ENCODE assay signal across 1 cellular context in the genomic region with DNA sequence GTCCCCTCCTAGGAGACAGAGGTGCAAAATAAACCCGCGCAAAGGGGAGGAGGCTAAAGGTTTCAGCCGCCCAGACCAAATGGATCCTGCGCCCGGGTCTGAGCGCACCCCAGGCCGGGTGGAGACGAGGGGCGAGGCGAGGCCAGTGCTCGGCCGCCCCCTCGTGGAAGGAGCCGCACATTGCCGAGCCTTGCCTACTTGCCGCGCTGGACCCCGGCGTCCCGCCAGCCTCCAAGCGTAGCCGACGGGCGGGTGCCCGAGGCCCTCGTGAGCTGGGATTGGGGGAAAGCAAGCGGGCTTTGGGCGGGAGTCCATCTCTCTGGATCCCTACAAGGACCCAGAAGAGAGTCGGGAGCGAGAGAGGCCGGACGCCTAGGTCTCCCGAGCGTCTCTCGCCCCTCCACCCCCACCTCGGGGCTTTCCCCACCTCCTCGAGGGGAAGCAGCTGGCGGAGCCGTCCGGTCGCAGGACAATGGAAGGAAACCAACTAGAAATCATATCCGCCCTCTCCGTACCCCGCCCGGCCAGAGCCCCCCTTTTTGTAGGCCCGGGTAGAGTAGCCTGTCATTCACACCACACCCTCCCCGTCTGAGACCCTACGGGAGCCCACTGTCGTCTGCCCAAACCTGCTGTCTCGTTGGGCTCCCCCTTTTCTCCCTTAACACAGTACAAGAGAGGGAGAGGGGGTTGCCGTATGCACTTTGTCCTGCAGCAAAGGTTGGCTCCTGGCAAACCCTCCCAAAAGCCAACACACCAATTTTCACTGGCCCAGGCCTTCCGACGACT.
TF ChIP-seq lines count a peak whose summit lies in the region.

No MANE protein-coding gene starts in this region.

TF ChIP-seq in SK-N-SH, 30 proteins besides CTCF, POLR2A, EP300 and RAD21:
- peak; percentile 72 for TF ChIP-seq SMC3 (IDR thresholded peaks at IDR 0.05; ENCODE audit: low read depth, low read length)
- TF ChIP-seq, protein P1, sequence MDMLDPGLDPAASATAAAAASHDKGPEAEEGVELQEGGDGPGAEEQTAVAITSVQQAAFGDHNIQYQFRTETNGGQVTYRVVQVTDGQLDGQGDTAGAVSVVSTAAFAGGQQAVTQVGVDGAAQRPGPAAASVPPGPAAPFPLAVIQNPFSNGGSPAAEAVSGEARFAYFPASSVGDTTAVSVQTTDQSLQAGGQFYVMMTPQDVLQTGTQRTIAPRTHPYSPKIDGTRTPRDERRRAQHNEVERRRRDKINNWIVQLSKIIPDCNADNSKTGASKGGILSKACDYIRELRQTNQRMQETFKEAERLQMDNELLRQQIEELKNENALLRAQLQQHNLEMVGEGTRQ (IDR thresholded peaks at IDR 0.05; ENCODE audit: borderline replicate concordance, low read depth, low read length): no peak
- 0 out of 2 replicates have a peak, but pooled peaks have one; percentile 15 for TF ChIP-seq SIN3A (IDR thresholded peaks at IDR 0.05; ENCODE audit: borderline replicate concordance, low read depth, low read length)
- TF ChIP-seq FOXM1 (IDR thresholded peaks at IDR 0.05; ENCODE audit: low read depth): no peak
- no peak for TF ChIP-seq NFIC (IDR thresholded peaks at IDR 0.05; ENCODE audit: borderline replicate concordance)
- no peak for TF ChIP-seq EZH2phosphoT487 (IDR thresholded peaks at IDR 0.05; ENCODE audit: borderline replicate concordance, low read depth)
